In genomic region chr1:92310185-92310597, GRCh38 we compare ENCODE assay signal across 8 cellular contexts. TPM values are rescaled to one million over a fixed set of nuclear protein-coding genes. Genes with fewer than 3 reads are reported as not detected.
DNase-seq lines count a peak whose midpoint lies in the region; ATAC-seq and TF ChIP-seq lines count a peak whose summit lies in the region.

No MANE protein-coding gene starts in this region.

- peak; percentile 51 for TF ChIP-seq CTCF in cardiac muscle cell (IDR thresholded peaks at IDR 0.05; ENCODE audit: low read depth, low read length)
- TF ChIP-seq CTCF in adrenal gland (IDR thresholded peaks at IDR 0.05), result peak; percentile 28 to 69 (median 53)

- H3K4me1 ChIP-seq in cardiac muscle cell (ENCODE audit: low read depth) (no peaks in the 10 kb centered on the region), adrenal gland (replicated peaks in 1 of 2) (no peaks in the 10 kb centered on the region)

- TF ChIP-seq POLR2A in adrenal gland (IDR thresholded peaks at IDR 0.05), result no peak

- no peaks in the 10 kb centered on the region for H3K27me3 ChIP-seq in cardiac muscle cell
- H3K27me3 ChIP-seq in adrenal gland, result no peaks in the 10 kb centered on the region

- no peak for ATAC-seq in HG02623 (IDR thresholded peaks at IDR 0.05; ENCODE audit: unreplicated experiment)
- no peak for ATAC-seq in HG03175 (IDR thresholded peaks at IDR 0.05; ENCODE audit: unreplicated experiment)
- ATAC-seq in GM21381 (IDR thresholded peaks at IDR 0.05; ENCODE audit: unreplicated experiment), result no peak

- H3K27ac ChIP-seq in cardiac muscle cell (no peak overlapping the region), adrenal gland (no peak overlapping the region)

- H3K9me3 ChIP-seq in cardiac muscle cell (ENCODE audit: low read depth) (no peaks in the 10 kb centered on the region), adrenal gland (replicated peaks in 1 of 3) (no peaks in the 10 kb centered on the region)

- H3K36me3 ChIP-seq in cardiac muscle cell (peaks cover 26% of the 10 kb centered on the region), adrenal gland (replicated peaks in 1 of 2) (peaks cover 0 to 33% of the 10 kb centered on the region in 2 donors)

- DNase-seq in cardiac muscle cell (ENCODE audit: low read depth in 1 of 2, low spot score in 1 of 2), result peak; percentile 39 to 54
- no peak for DNase-seq in cardiac septum (ENCODE audit: low spot score)
- peak; percentile 22 to 33 for DNase-seq in NCI-H2081 (lab: John Stamatoyannopoulos, UW)
- no peak for DNase-seq in adrenal gland
- peak; percentile 42 for DNase-seq in kidney glomerular epithelial cell (lab: John Stamatoyannopoulos, UW)

- no peak overlapping the region for H3K4me3 ChIP-seq in cardiac muscle cell
- no peak overlapping the region for H3K4me3 ChIP-seq in adrenal gland

- intact Hi-C loops in cardiac septum (cut with DNase I) (loop anchor here (5.0 kb wide), 1 partner anchor 312 kb away; no protein-coding TSS in a partner anchor), adrenal gland (cut with DNase I) (loop anchor here in 1 of 2 donors (5.0 kb wide), 1 partner anchor 292 kb away; no protein-coding TSS in a partner anchor)

RNA-seq across cellular contexts. Expression of gene RPAP2, which starts 11.3 kb away (rescaled TPM):
- total RNA-seq in cardiac muscle cell, result 4.2 and 6.3 TPM in 2 replicates
- polyA plus RNA-seq in cardiac muscle cell, result 24.0 and 27.9 TPM in 2 replicates
- total RNA-seq in cardiac septum, result 22.1 TPM
- 10 to 100 TPM in 6 of 8 donors, 1 to 10 TPM in 2; 2.3 to 29.0 (median 16.3) TPM for total RNA-seq in adrenal gland
- polyA plus RNA-seq in adrenal gland, result 10 to 100 TPM in 2 of 3 donors, 1 to 10 TPM in 1; 8.3 to 24.6 (median 12.0) TPM

RNA-seq across cellular contexts. Expression of gene GLMN, which starts 11.4 kb away (rescaled TPM):
- total RNA-seq in cardiac muscle cell (9.7 and 12.4 TPM in 2 replicates), cardiac septum (5.8 TPM), adrenal gland (1 to 10 TPM; 1.1 to 7.1 (median 5.9) TPM)
- polyA plus RNA-seq in cardiac muscle cell (26.1 and 26.2 TPM in 2 replicates), adrenal gland (10 to 100 TPM in 2 of 3 donors, 1 to 10 TPM in 1; 7.6 to 73.1 (median 24.8) TPM)

Comparison
In these comparisons a context has a peak if more than half of its experiments do, and no peak if none do; other contexts are left out.
1. DNase-seq: peak in cardiac muscle cell (2 of 2), NCI-H2081 (2 of 2) and kidney glomerular epithelial cell (single experiment); none in cardiac septum (single experiment) and adrenal gland (0 of 7).